8 cellular contexts compared by ENCODE assay signal in the genomic region with DNA sequence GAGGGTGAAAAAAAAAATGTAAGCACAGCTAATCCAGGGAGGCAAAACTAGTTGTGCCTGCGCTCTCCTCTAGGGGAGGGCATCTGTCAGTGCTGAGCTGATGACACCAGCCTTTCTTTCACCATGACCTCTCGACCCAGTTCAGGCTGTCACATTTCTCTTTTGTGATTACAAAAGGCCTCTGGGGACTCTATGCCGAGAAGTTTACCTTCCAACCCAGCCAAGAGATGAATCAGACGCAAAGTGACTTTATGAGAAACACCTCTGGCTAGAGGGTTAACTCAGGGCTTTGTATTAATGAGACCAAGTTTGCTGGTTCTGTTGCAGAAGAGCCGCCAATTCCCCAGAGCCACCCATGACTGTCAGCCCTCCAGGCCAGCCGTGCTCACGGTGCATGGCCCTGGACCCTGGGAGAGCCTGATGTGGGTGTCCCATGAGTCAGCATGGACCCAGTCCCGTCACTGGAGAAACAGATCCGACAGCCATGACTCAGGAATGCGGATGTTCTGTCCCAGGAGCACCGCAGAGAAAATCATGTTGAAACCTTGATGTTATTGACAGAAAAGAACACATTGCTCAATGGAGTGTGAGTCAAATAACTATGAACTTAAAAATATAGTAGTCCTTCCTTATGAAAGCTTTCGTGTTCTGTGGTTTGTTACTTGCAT.
DNase-seq lines count a peak whose midpoint lies in the region; ATAC-seq and TF ChIP-seq lines count a peak whose summit lies in the region.

No MANE protein-coding gene starts in this region.

- DNase-seq in NCI-H460 (ENCODE audit: extremely low read depth, low read depth), result peak; percentile 92
- DNase-seq in esophagus squamous epithelium (lab: John Stamatoyannopoulos, UW), result peak; percentile 13
- peak; percentile 88 for DNase-seq in posterior vena cava (ENCODE audit: low spot score)
- no peak for DNase-seq in NAMALWA (ENCODE audit: low spot score)
- DNase-seq in CD8-positive, alpha-beta memory T cell, result no peak
- DNase-seq in activated CD8-positive, alpha-beta memory T cell treated with anti-CD3 and anti-CD28 coated beads, Interleukin-2, amount 50 U/mL, for 48 hours, result no peak

- H3K36me3 Mint-ChIP-seq in CD8-positive, alpha-beta memory T cell, result no peaks in the 10 kb centered on the region

- peak in 4 of 6 experiments; percentile 33 to 73 (median 56) for TF ChIP-seq CTCF in esophagus squamous epithelium (IDR thresholded peaks at IDR 0.05)

- no peaks in the 10 kb centered on the region for H3K9me3 ChIP-seq in esophagus squamous epithelium
- H3K9me3 ChIP-seq in CD8-positive, alpha-beta memory T cell (ENCODE audit: low read length), result no peaks in the 10 kb centered on the region

- H3K4me1 ChIP-seq in esophagus squamous epithelium, result peaks cover 12 to 62% (median 29%) of the 10 kb centered on the region in 3 donors
- no peaks in the 10 kb centered on the region for H3K4me1 ChIP-seq in CD8-positive, alpha-beta memory T cell (ENCODE audit: insufficient read depth, low read length)

- H3K36me3 ChIP-seq in esophagus squamous epithelium, result no peaks in the 10 kb centered on the region
- H3K36me3 ChIP-seq in CD8-positive, alpha-beta memory T cell (ENCODE audit: insufficient read depth, low read length), result no peaks in the 10 kb centered on the region

- CTCF ChIA-PET in CD8-positive, alpha-beta memory T cell (lab: Charles Lee), result no interaction called here

- H3K27me3 Mint-ChIP-seq in CD8-positive, alpha-beta memory T cell, result peaks cover 2 to 32% of the 10 kb centered on the region in 2 donors

- H3K4me3 Mint-ChIP-seq in CD8-positive, alpha-beta memory T cell, result no peak overlapping the region

- H3K9me3 Mint-ChIP-seq in CD8-positive, alpha-beta memory T cell, result no peaks in the 10 kb centered on the region

- POLR2A ChIA-PET in CD8-positive, alpha-beta memory T cell (lab: Charles Lee), result interaction anchor here (0.6 kb wide), 1 partner anchor 15 kb away, joined by 3 read pairs; no protein-coding TSS in a partner anchor

- ATAC-seq in GM21515 (IDR thresholded peaks at IDR 0.05; ENCODE audit: unreplicated experiment) (peak; percentile 76), GM18517 (IDR thresholded peaks at IDR 0.05; ENCODE audit: unreplicated experiment) (no peak)

- peak overlapping the region in 1 of 4 donors; percentile 19 for H3K4me3 ChIP-seq in esophagus squamous epithelium
- H3K4me3 ChIP-seq in CD8-positive, alpha-beta memory T cell (ENCODE audit: low read length), result no peak overlapping the region

- intact Hi-C loops in esophagus squamous epithelium (cut with DNase I), result no loop called here
- intact Hi-C loops in posterior vena cava (cut with DNase I), result no loop called here

- TF ChIP-seq POLR2A in esophagus squamous epithelium (IDR thresholded peaks at IDR 0.05), result no peak

- 22 to 26% methylated on average over 11 to 12 of the region's 12 CpGs for WGBS in esophagus squamous epithelium, 2 donors

- H3K27ac Mint-ChIP-seq in CD8-positive, alpha-beta memory T cell, result no peak overlapping the region

- no peaks in the 10 kb centered on the region for H3K27me3 ChIP-seq in esophagus squamous epithelium
- no peaks in the 10 kb centered on the region for H3K27me3 ChIP-seq in CD8-positive, alpha-beta memory T cell (ENCODE audit: insufficient read depth, low read length, poor library complexity, severe bottlenecking)

- H3K4me1 Mint-ChIP-seq in CD8-positive, alpha-beta memory T cell, result no peaks in the 10 kb centered on the region

- peak overlapping the region; percentile 72 to 85 (median 74) for H3K27ac ChIP-seq in esophagus squamous epithelium
- H3K27ac ChIP-seq in CD8-positive, alpha-beta memory T cell (ENCODE audit: low read depth, low read length), result no peak overlapping the region

Comparison
In these comparisons a context has a peak if more than half of its experiments do, and no peak if none do; other contexts are left out.
1. DNase-seq: peak in NCI-H460 (single experiment), esophagus squamous epithelium (single experiment) and posterior vena cava (single experiment); none in NAMALWA (single experiment), CD8-positive, alpha-beta memory T cell (0 of 5) and activated CD8-positive, alpha-beta memory T cell treated with anti-CD3 and anti-CD28 coated beads, Interleukin-2, amount 50 U/mL, for 48 hours (single experiment).